Comparison of ENCODE assay signal across 8 cellular contexts in genomic region chr5:52801329-52801728, GRCh38. TPM values are rescaled to one million over a fixed set of nuclear protein-coding genes. Genes with fewer than 3 reads are reported as not detected.
DNase-seq lines count a peak whose midpoint lies in the region; ATAC-seq and TF ChIP-seq lines count a peak whose summit lies in the region.

No MANE protein-coding gene starts in this region.

- CTCF ChIA-PET in activated CD4-positive, alpha-beta memory T cell treated with anti-CD3 and anti-CD28 coated beads for 36 hours (lab: Charles Lee), result interaction anchor here (0.9 to 3.2 kb wide), 4 partner anchors 14 to 114 kb away, joined by 3 to 16 read pairs (median 3); partner anchors contain the start of genes ITGA1 and PELO

- H3K4me3 Mint-ChIP-seq in stimulated activated naive CD8-positive, alpha-beta T cell treated with anti-CD3 and anti-CD28 coated beads, Interleukin-15, Interleukin-2, amounts not matched to agents 100 ng/mL and 50 ng/mL, for 24 hours, result peak overlapping the region; percentile 97
- peak overlapping the region; percentile 88 for H3K4me3 Mint-ChIP-seq in activated CD4-positive, alpha-beta memory T cell treated with anti-CD3 and anti-CD28 coated beads for 36 hours
- H3K4me3 Mint-ChIP-seq in glutamatergic neuron (ENCODE audit: unreplicated experiment), result peak overlapping the region; percentile 98

- H3K9me3 Mint-ChIP-seq in stimulated activated naive CD8-positive, alpha-beta T cell treated with anti-CD3 and anti-CD28 coated beads, Interleukin-15, Interleukin-2, amounts not matched to agents 100 ng/mL and 50 ng/mL, for 24 hours, result no peaks in the 10 kb centered on the region
- H3K9me3 Mint-ChIP-seq in activated CD4-positive, alpha-beta memory T cell treated with anti-CD3 and anti-CD28 coated beads for 36 hours, result no peaks in the 10 kb centered on the region
- peaks cover 7% of the 10 kb centered on the region for H3K9me3 Mint-ChIP-seq in glutamatergic neuron (ENCODE audit: unreplicated experiment)

- no peaks in the 10 kb centered on the region for H3K27me3 Mint-ChIP-seq in stimulated activated naive CD8-positive, alpha-beta T cell treated with anti-CD3 and anti-CD28 coated beads, Interleukin-15, Interleukin-2, amounts not matched to agents 100 ng/mL and 50 ng/mL, for 24 hours
- H3K27me3 Mint-ChIP-seq in activated CD4-positive, alpha-beta memory T cell treated with anti-CD3 and anti-CD28 coated beads for 36 hours, result no peaks in the 10 kb centered on the region
- peaks cover 7% of the 10 kb centered on the region for H3K27me3 Mint-ChIP-seq in glutamatergic neuron (ENCODE audit: unreplicated experiment)

- H3K27ac Mint-ChIP-seq in stimulated activated naive CD8-positive, alpha-beta T cell treated with anti-CD3 and anti-CD28 coated beads, Interleukin-15, Interleukin-2, amounts not matched to agents 100 ng/mL and 50 ng/mL, for 24 hours, result peak overlapping the region; percentile 95
- H3K27ac Mint-ChIP-seq in activated CD4-positive, alpha-beta memory T cell treated with anti-CD3 and anti-CD28 coated beads for 36 hours, result peak overlapping the region; percentile 96
- H3K27ac Mint-ChIP-seq in glutamatergic neuron (ENCODE audit: unreplicated experiment), result peak overlapping the region; percentile 82

- TF ChIP-seq CTCF in glutamatergic neuron (IDR thresholded peaks at IDR 0.05; ENCODE audit: partially characterized antibody, unreplicated experiment), result no peak

- H3K4me1 Mint-ChIP-seq in stimulated activated naive CD8-positive, alpha-beta T cell treated with anti-CD3 and anti-CD28 coated beads, Interleukin-15, Interleukin-2, amounts not matched to agents 100 ng/mL and 50 ng/mL, for 24 hours (ENCODE audit: low read depth), result peaks cover 71% of the 10 kb centered on the region
- H3K4me1 Mint-ChIP-seq in activated CD4-positive, alpha-beta memory T cell treated with anti-CD3 and anti-CD28 coated beads for 36 hours (ENCODE audit: low read depth), result peaks cover 53% of the 10 kb centered on the region
- H3K4me1 Mint-ChIP-seq in glutamatergic neuron (ENCODE audit: low read depth, unreplicated experiment), result peaks cover 6% of the 10 kb centered on the region

- intact Hi-C loops in activated CD4-positive, alpha-beta memory T cell treated with anti-CD3 and anti-CD28 coated beads for 36 hours (cut with micrococcal nuclease), result loop anchor here (2.0 to 5.0 kb wide), 5 partner anchors 31 to 1509 kb away; partner anchors contain the start of genes ARL15 and MOCS2

- peak overlapping the region; percentile 88 for H3K4me3 ChIP-seq in skeletal muscle cell (ENCODE audit: low read depth, low read length)

- peaks cover 56% of the 10 kb centered on the region for H3K36me3 Mint-ChIP-seq in stimulated activated naive CD8-positive, alpha-beta T cell treated with anti-CD3 and anti-CD28 coated beads, Interleukin-15, Interleukin-2, amounts not matched to agents 100 ng/mL and 50 ng/mL, for 24 hours (ENCODE audit: low read depth)
- H3K36me3 Mint-ChIP-seq in activated CD4-positive, alpha-beta memory T cell treated with anti-CD3 and anti-CD28 coated beads for 36 hours, result peaks cover 41% of the 10 kb centered on the region
- no peaks in the 10 kb centered on the region for H3K36me3 Mint-ChIP-seq in glutamatergic neuron (ENCODE audit: unreplicated experiment)

- ATAC-seq in stimulated activated naive CD8-positive, alpha-beta T cell treated with anti-CD3 and anti-CD28 coated beads, Interleukin-15, Interleukin-2, amounts not matched to agents 100 U/mL and 50 U/mL, for 24 hours, result no peak
- ATAC-seq in GM18907 (IDR thresholded peaks at IDR 0.05; ENCODE audit: unreplicated experiment), result no peak

- POLR2A ChIA-PET in activated CD4-positive, alpha-beta memory T cell treated with anti-CD3 and anti-CD28 coated beads for 36 hours (lab: Charles Lee), result interaction anchor here (3.4 kb wide), 1 partner anchor 12 kb away, joined by 12 read pairs; no protein-coding TSS in a partner anchor

- no peak for DNase-seq in stimulated activated naive CD8-positive, alpha-beta T cell treated with anti-CD3 and anti-CD28 coated beads, Interleukin-15, Interleukin-2, amounts not matched to agents 100 U/mL and 50 U/mL, for 24 hours
- DNase-seq in activated CD4-positive, alpha-beta memory T cell treated with anti-CD3 and anti-CD28 coated beads for 36 hours, result no peak
- DNase-seq in glutamatergic neuron (peak; percentile 13), skeletal muscle cell (ENCODE audit: low read depth) (no peak), NCI-H187 treated with DMSO at 0.1 percent for 48 hours (lab: John Stamatoyannopoulos, UW) (no peak), T-helper 9 cell (no peak)

RNA-seq across cellular contexts. Expression of gene ITGA1, which starts 13.6 kb away (rescaled TPM):
- 1 to 10 TPM in 1 of 2 experiments, under 1 TPM in 1; 0.62 to 1.3 TPM for total RNA-seq in activated CD4-positive, alpha-beta memory T cell treated with anti-CD3 and anti-CD28 coated beads for 36 hours
- total RNA-seq in glutamatergic neuron (ENCODE audit: unreplicated experiment), result 0.96 TPM

RNA-seq across cellular contexts. Expression of gene PELO, which starts 13.6 kb away (rescaled TPM):
- total RNA-seq in activated CD4-positive, alpha-beta memory T cell treated with anti-CD3 and anti-CD28 coated beads for 36 hours, result 10 to 100 TPM; 15.1 to 16.2 TPM
- 7.5 TPM for total RNA-seq in glutamatergic neuron (ENCODE audit: unreplicated experiment)
